In genomic region chr12:100692502-100692901, GRCh38 we compare ENCODE assay signal across 28 cellular contexts.
"Had no signal": no experiment of that assay in that cellular context is flagged by ENCODE, and none has a peak within 500 bp of the region (broad histone marks: within the 10 kb centered on the region; RNA-seq: fewer than 3 reads in every experiment).

No MANE protein-coding gene starts in this region.

- H3K4me1 Mint-ChIP-seq: stimulated activated effector memory CD8-positive, alpha-beta T cell treated with anti-CD3 and anti-CD28 coated beads, Interleukin-12 subunit alpha, Interleukin-12 subunit beta, amount 100 ng/mL, for 72 hours; stimulated activated memory B cell treated with anti-CD40 and anti-IgM and Interleukin-4, amounts not matched to agents 10 μg/mL and 1 μg/mL and 100 μg/mL, for 72 hours; stimulated activated naive B cell treated with anti-CD40 and anti-IgM and Interleukin-4, amounts not matched to agents 10 μg/mL and 1 μg/mL and 100 μg/mL, for 72 hours; stimulated activated naive CD8-positive, alpha-beta T cell treated with anti-CD3 and anti-CD28 coated beads, Interleukin-15, amount 100 ng/mL, for 72 hours had no signal

- H3K27ac Mint-ChIP-seq: stimulated activated effector memory CD8-positive, alpha-beta T cell treated with anti-CD3 and anti-CD28 coated beads, Interleukin-12 subunit alpha, Interleukin-12 subunit beta, amount 100 ng/mL, for 72 hours; stimulated activated memory B cell treated with anti-CD40 and anti-IgM and Interleukin-4, amounts not matched to agents 10 μg/mL and 1 μg/mL and 100 μg/mL, for 72 hours; stimulated activated naive B cell treated with anti-CD40 and anti-IgM and Interleukin-4, amounts not matched to agents 10 μg/mL and 1 μg/mL and 100 μg/mL, for 72 hours; stimulated activated naive CD8-positive, alpha-beta T cell treated with anti-CD3 and anti-CD28 coated beads, Interleukin-15, amount 100 ng/mL, for 72 hours; stimulated activated naive CD8-positive, alpha-beta T cell treated with anti-CD3 and anti-CD28 coated beads, Interleukin-15, Interleukin-2, amounts not matched to agents 100 ng/mL and 50 ng/mL, for 24 hours; type B pancreatic cell had no signal

- DNase-seq: stimulated activated CD4-positive, alpha-beta T cell treated with anti-CD3 and anti-CD28 coated beads, Interleukin-2, amount 100 ng/mL, for 48 hours; stimulated activated CD4-positive, alpha-beta T cell treated with anti-CD3 and anti-CD28 coated beads, Interleukin-4, amount 100 ng/mL, for 1 hour; stimulated activated CD4-positive, alpha-beta T cell treated with anti-CD3 and anti-CD28 coated beads, Interleukin-4, amount 100 ng/mL, for 24 hours; stimulated activated CD4-positive, alpha-beta T cell treated with anti-CD3 and anti-CD28 coated beads, Interleukin-4, amount 100 ng/mL, for 4 hours; stimulated activated CD8-positive, alpha-beta memory T cell treated with anti-CD3 and anti-CD28 coated beads, Interleukin-4, amount 100 ng/mL, for 48 hours; stimulated activated naive B cell treated with anti-CD40 and anti-IgM and Interleukin-4, amounts not matched to agents 10 μg/mL and 1 μg/mL and 100 μg/mL, for 72 hours; stimulated activated naive CD4-positive, alpha-beta T cell; stimulated activated naive CD4-positive, alpha-beta T cell treated with Interleukin-2 at 50 U/mL for 16 hours; stimulated activated naive CD8-positive, alpha-beta T cell treated with anti-CD3 and anti-CD28 coated beads, Interleukin-15, amount 100 ng/mL, for 72 hours; stimulated activated naive CD8-positive, alpha-beta T cell treated with anti-CD3 and anti-CD28 coated beads, Interleukin-15, Interleukin-2, amounts not matched to agents 100 U/mL and 50 U/mL, for 24 hours; stomach; substantia nigra; testis; thyroid gland; tibial artery; transverse colon; trophoblast cell; upper lobe of left lung; upper lobe of right lung; uterus had no signal

- H3K36me3 ChIP-seq: stomach, suprapubic skin, thoracic aorta, thyroid gland, tibial artery, tibial nerve, transverse colon, upper lobe of left lung, upper lobe of right lung, uterus, vagina had no signal

- H3K9me3 Mint-ChIP-seq: stimulated activated naive CD8-positive, alpha-beta T cell treated with anti-CD3 and anti-CD28 coated beads, Interleukin-15, amount 100 ng/mL, for 72 hours; type B pancreatic cell had no signal

- H3K27ac ChIP-seq: stomach, suprapubic skin, testis, thoracic aorta, thyroid gland, tibial artery, tibial nerve, transverse colon, upper lobe of left lung, upper lobe of right lung, uterus, vagina had no signal

- H3K27me3 ChIP-seq: stomach, suprapubic skin, testis, thyroid gland, tibial artery, tibial nerve, transverse colon, upper lobe of left lung, upper lobe of right lung, uterus, vagina had no signal

- H3K4me1 ChIP-seq: stomach, suprapubic skin, testis, thyroid gland, tibial artery, tibial nerve, transverse colon, upper lobe of left lung, upper lobe of right lung, uterus, vagina had no signal

- H3K4me3 ChIP-seq: stomach, suprapubic skin, testis, thoracic aorta, thyroid gland, tibial artery, tibial nerve, transverse colon, upper lobe of left lung, upper lobe of right lung, uterus, vagina had no signal

- H3K36me3 Mint-ChIP-seq: stimulated activated effector memory CD8-positive, alpha-beta T cell treated with anti-CD3 and anti-CD28 coated beads, Interleukin-12 subunit alpha, Interleukin-12 subunit beta, amount 100 ng/mL, for 72 hours; stimulated activated memory B cell treated with anti-CD40 and anti-IgM and Interleukin-4, amounts not matched to agents 10 μg/mL and 1 μg/mL and 100 μg/mL, for 72 hours; stimulated activated naive B cell treated with anti-CD40 and anti-IgM and Interleukin-4, amounts not matched to agents 10 μg/mL and 1 μg/mL and 100 μg/mL, for 72 hours; type B pancreatic cell had no signal

- H3K27me3 Mint-ChIP-seq: stimulated activated naive CD8-positive, alpha-beta T cell treated with anti-CD3 and anti-CD28 coated beads, Interleukin-15, amount 100 ng/mL, for 72 hours had no signal

- ATAC-seq: stimulated activated effector memory CD8-positive, alpha-beta T cell treated with anti-CD3 and anti-CD28 coated beads, Interleukin-12 subunit alpha, Interleukin-12 subunit beta, amount 100 ng/mL, for 72 hours; stimulated activated memory B cell treated with anti-CD40 and anti-IgM and Interleukin-4, amounts not matched to agents 10 μg/mL and 1 μg/mL and 100 μg/mL, for 72 hours; stimulated activated naive B cell treated with anti-CD40 and anti-IgM and Interleukin-4, amounts not matched to agents 10 μg/mL and 1 μg/mL and 100 μg/mL, for 72 hours; stimulated activated naive CD8-positive, alpha-beta T cell treated with anti-CD3 and anti-CD28 coated beads, Interleukin-15, amount 100 ng/mL, for 72 hours; stimulated activated naive CD8-positive, alpha-beta T cell treated with anti-CD3 and anti-CD28 coated beads, Interleukin-15, Interleukin-2, amounts not matched to agents 100 U/mL and 50 U/mL, for 24 hours; upper lobe of right lung had no signal

- H3K9me3 ChIP-seq: stomach, suprapubic skin, testis, thoracic aorta, thyroid gland, tibial artery, tibial nerve, transverse colon, upper lobe of left lung, upper lobe of right lung, uterus, vagina had no signal

- H3K4me3 Mint-ChIP-seq: stimulated activated effector memory CD8-positive, alpha-beta T cell treated with anti-CD3 and anti-CD28 coated beads, Interleukin-12 subunit alpha, Interleukin-12 subunit beta, amount 100 ng/mL, for 72 hours; stimulated activated memory B cell treated with anti-CD40 and anti-IgM and Interleukin-4, amounts not matched to agents 10 μg/mL and 1 μg/mL and 100 μg/mL, for 72 hours; stimulated activated naive B cell treated with anti-CD40 and anti-IgM and Interleukin-4, amounts not matched to agents 10 μg/mL and 1 μg/mL and 100 μg/mL, for 72 hours; stimulated activated naive CD8-positive, alpha-beta T cell treated with anti-CD3 and anti-CD28 coated beads, Interleukin-15, amount 100 ng/mL, for 72 hours; stimulated activated naive CD8-positive, alpha-beta T cell treated with anti-CD3 and anti-CD28 coated beads, Interleukin-15, Interleukin-2, amounts not matched to agents 100 ng/mL and 50 ng/mL, for 24 hours; type B pancreatic cell had no signal
